ENCODE assay signal across 8 cellular contexts in genomic region chr7:151081170-151082101, GRCh38.
A peak's percentile ranks its signal among the peaks of the same experiment; 100 is the strongest.
DNase-seq lines count a peak whose midpoint lies in the region; ATAC-seq and TF ChIP-seq lines count a peak whose summit lies in the region.

No MANE protein-coding gene starts in this region.

- TF ChIP-seq CTCF in epithelial cell of esophagus (IDR thresholded peaks at IDR 0.05; ENCODE audit: insufficient read depth, low read depth, low read length, missing control alignments): no peak
- TF ChIP-seq CTCF in nephron (IDR thresholded peaks at IDR 0.05; ENCODE audit: unreplicated experiment in 3 of 3): no peak

- no peaks in the 10 kb centered on the region for H3K27me3 Mint-ChIP-seq in nephron (ENCODE audit: low read depth)

- peak overlapping the region in 2 of 3 experiments; percentile 60 to 91 for H3K27ac Mint-ChIP-seq in nephron

- no peaks in the 10 kb centered on the region for H3K36me3 Mint-ChIP-seq in nephron (ENCODE audit: low read depth)

- ATAC-seq in HG03342 (IDR thresholded peaks at IDR 0.05; ENCODE audit: unreplicated experiment): no peak
- no peak for ATAC-seq in GM18520 (IDR thresholded peaks at IDR 0.05; ENCODE audit: unreplicated experiment)

- H3K4me3 ChIP-seq in epithelial cell of esophagus (ENCODE audit: low read length): peak overlapping the region; percentile 65

- H3K9me3 Mint-ChIP-seq in nephron: no peaks in the 10 kb centered on the region

- peak overlapping the region; percentile 94 to 97 (median 94) for H3K4me3 Mint-ChIP-seq in nephron

- H3K4me1 Mint-ChIP-seq in nephron: peaks cover 39% of the 10 kb centered on the region

- peak; percentile 12 for DNase-seq in NCI-H1105 treated with DMSO at 0.1 percent for 48 hours (lab: John Stamatoyannopoulos, UW)
- DNase-seq in NCI-H1105 (lab: John Stamatoyannopoulos, UW): no peak
- peak; percentile 1 for DNase-seq in OCI-M1 (lab: John Stamatoyannopoulos, UW)
- DNase-seq in epithelial cell of esophagus (ENCODE audit: low read depth): peak; percentile 42
- no peak for DNase-seq in AG08395 (ENCODE audit: low spot score)

Comparison
In these comparisons a context has a peak if more than half of its experiments do, and no peak if none do; other contexts are left out.
1. DNase-seq: peak in NCI-H1105 treated with DMSO at 0.1 percent for 48 hours (single experiment), OCI-M1 (single experiment) and epithelial cell of esophagus (single experiment); none in NCI-H1105 (single experiment) and AG08395 (single experiment).